17 cellular contexts compared by ENCODE assay signal in the genomic region with DNA sequence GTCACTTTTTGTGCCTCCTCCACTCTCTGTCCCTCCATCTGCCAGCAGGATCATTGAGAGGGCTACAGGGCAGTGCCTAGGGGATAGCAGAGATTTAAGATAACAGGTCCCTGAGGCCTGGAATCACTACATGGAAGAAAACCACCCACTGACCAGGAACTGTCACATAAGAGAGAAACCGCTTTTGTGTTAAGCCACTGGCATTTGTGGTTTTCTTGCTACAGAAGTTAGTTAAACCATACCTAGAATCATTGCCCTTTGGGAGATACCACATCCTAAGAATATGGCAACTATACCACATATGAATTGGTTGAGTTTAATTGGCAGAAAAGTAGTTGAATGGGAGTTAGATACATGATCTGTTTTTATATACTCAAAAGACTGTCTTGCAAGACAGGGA.
A peak's percentile ranks its signal among the peaks of the same experiment; 100 is the strongest.
DNase-seq lines count a peak whose midpoint lies in the region; ATAC-seq lines count a peak whose summit lies in the region.
"Had no signal": no experiment of that assay in that cellular context is flagged by ENCODE, and none has a peak within 500 bp of the region (broad histone marks: within the 10 kb centered on the region; RNA-seq: fewer than 3 reads in every experiment).

No MANE protein-coding gene starts in this region.

- no peak overlapping the region for H3K4me3 Mint-ChIP-seq in activated naive CD4-positive, alpha-beta T cell treated with anti-CD3 and anti-CD28 coated beads, Interleukin-2, amount 50 U/mL, for 24 hours
- H3K4me3 Mint-ChIP-seq in activated naive CD4-positive, alpha-beta T cell treated with anti-CD3 and anti-CD28 coated beads for 36 hours, result no peak overlapping the region
- no peak overlapping the region for H3K4me3 Mint-ChIP-seq in activated CD8-positive, alpha-beta T cell treated with anti-CD3 and anti-CD28 coated beads, Interleukin-2, amount 10 ng/mL, durations not matched to agents 7 days and 5 days
- H3K4me3 Mint-ChIP-seq in natural killer cell treated with Interleukin-12 subunit alpha and Interleukin-12 subunit beta and Interleukin-15 and Interleukin-18, amount 100 ng/mL, for 72 hours, result peak overlapping the region; percentile 49
- H3K4me3 Mint-ChIP-seq in stimulated activated naive CD8-positive, alpha-beta T cell treated with anti-CD3 and anti-CD28 coated beads, Interleukin-15, amount 100 ng/mL, for 72 hours, result no peak overlapping the region
- H3K4me3 Mint-ChIP-seq: CD8-positive, alpha-beta memory T cell had no signal

- H3K36me3 Mint-ChIP-seq in activated naive CD4-positive, alpha-beta T cell treated with anti-CD3 and anti-CD28 coated beads, Interleukin-2, amount 50 U/mL, for 24 hours, result peaks cover 2% of the 10 kb centered on the region
- H3K36me3 Mint-ChIP-seq in activated naive CD4-positive, alpha-beta T cell treated with anti-CD3 and anti-CD28 coated beads for 36 hours (ENCODE audit: low read depth), result no peaks in the 10 kb centered on the region
- H3K36me3 Mint-ChIP-seq in activated CD8-positive, alpha-beta T cell treated with anti-CD3 and anti-CD28 coated beads, Interleukin-2, amount 10 ng/mL, durations not matched to agents 7 days and 5 days (ENCODE audit: low read depth), result peaks cover 3% of the 10 kb centered on the region
- peaks cover 16% of the 10 kb centered on the region for H3K36me3 Mint-ChIP-seq in natural killer cell treated with Interleukin-12 subunit alpha and Interleukin-12 subunit beta and Interleukin-15 and Interleukin-18, amount 100 ng/mL, for 72 hours
- H3K36me3 Mint-ChIP-seq: CD8-positive, alpha-beta memory T cell had no signal

- POLR2A ChIA-PET in activated CD8-positive, alpha-beta T cell treated with anti-CD3 and anti-CD28 coated beads, Interleukin-2, amount 10 ng/mL, durations not matched to agents 7 days and 5 days (lab: Charles Lee), result interaction anchor here (1.3 kb wide), 1 partner anchor 13 kb away, joined by 3 read pairs; no protein-coding TSS in a partner anchor

- ATAC-seq in activated CD8-positive, alpha-beta T cell treated with anti-CD3 and anti-CD28 coated beads, Interleukin-2, amount 10 ng/mL, durations not matched to agents 7 days and 5 days, result peak; percentile 19
- peak; percentile 69 to 72 for ATAC-seq in natural killer cell treated with Interleukin-12 subunit alpha and Interleukin-12 subunit beta and Interleukin-15 and Interleukin-18, amount 100 ng/mL, for 72 hours
- ATAC-seq in stimulated activated naive CD8-positive, alpha-beta T cell treated with anti-CD3 and anti-CD28 coated beads, Interleukin-15, amount 100 ng/mL, for 72 hours, result peak; percentile 67
- no peak for ATAC-seq in GM21576 (IDR thresholded peaks at IDR 0.05; ENCODE audit: unreplicated experiment)
- ATAC-seq: HepG2, Right ventricle myocardium inferior had no signal

- CTCF ChIA-PET in activated naive CD4-positive, alpha-beta T cell treated with anti-CD3 and anti-CD28 coated beads for 36 hours (lab: Charles Lee), result no interaction called here
- CTCF ChIA-PET in activated CD8-positive, alpha-beta T cell treated with anti-CD3 and anti-CD28 coated beads, Interleukin-2, amount 10 ng/mL, durations not matched to agents 7 days and 5 days (lab: Charles Lee), result interaction anchor here (1.0 kb wide), 1 partner anchor 41 kb away, joined by 3 read pairs; no protein-coding TSS in a partner anchor

- H3K9me3 Mint-ChIP-seq in activated naive CD4-positive, alpha-beta T cell treated with anti-CD3 and anti-CD28 coated beads, Interleukin-2, amount 50 U/mL, for 24 hours, result no peaks in the 10 kb centered on the region
- no peaks in the 10 kb centered on the region for H3K9me3 Mint-ChIP-seq in activated naive CD4-positive, alpha-beta T cell treated with anti-CD3 and anti-CD28 coated beads for 36 hours
- H3K9me3 Mint-ChIP-seq in activated CD8-positive, alpha-beta T cell treated with anti-CD3 and anti-CD28 coated beads, Interleukin-2, amount 10 ng/mL, durations not matched to agents 7 days and 5 days (ENCODE audit: insufficient read depth), result no peaks in the 10 kb centered on the region
- H3K9me3 Mint-ChIP-seq in natural killer cell treated with Interleukin-12 subunit alpha and Interleukin-12 subunit beta and Interleukin-15 and Interleukin-18, amount 100 ng/mL, for 72 hours, result peaks cover 7% of the 10 kb centered on the region
- no peaks in the 10 kb centered on the region for H3K9me3 Mint-ChIP-seq in stimulated activated naive CD8-positive, alpha-beta T cell treated with anti-CD3 and anti-CD28 coated beads, Interleukin-15, amount 100 ng/mL, for 72 hours
- H3K9me3 Mint-ChIP-seq: CD8-positive, alpha-beta memory T cell had no signal

- DNase-seq in activated naive CD4-positive, alpha-beta T cell treated with anti-CD3 and anti-CD28 coated beads for 36 hours, result no peak
- DNase-seq in activated CD8-positive, alpha-beta T cell treated with anti-CD3 and anti-CD28 coated beads, Interleukin-2, amount 10 ng/mL, durations not matched to agents 7 days and 5 days, result no peak
- no peak for DNase-seq in natural killer cell treated with Interleukin-12 subunit alpha and Interleukin-12 subunit beta and Interleukin-15 and Interleukin-18, amount 100 ng/mL, for 72 hours (ENCODE audit: low spot score)
- no peak for DNase-seq in stimulated activated naive CD8-positive, alpha-beta T cell treated with anti-CD3 and anti-CD28 coated beads, Interleukin-15, amount 100 ng/mL, for 72 hours
- DNase-seq in hypothalamus (lab: John Stamatoyannopoulos, UW) (no peak), HuH-7.5 (ENCODE audit: low spot score) (no peak)
- DNase-seq: 8988T; CD8-positive, alpha-beta memory T cell; MM.1S; NCI-H1105 treated with DMSO at 0.1 percent for 48 hours; NCI-H187; NCI-H226; NCI-H524 treated with DMSO at 0.1 percent for 48 hours had no signal

- peak overlapping the region; percentile 33 for H3K27ac Mint-ChIP-seq in activated naive CD4-positive, alpha-beta T cell treated with anti-CD3 and anti-CD28 coated beads, Interleukin-2, amount 50 U/mL, for 24 hours
- no peak overlapping the region for H3K27ac Mint-ChIP-seq in activated naive CD4-positive, alpha-beta T cell treated with anti-CD3 and anti-CD28 coated beads for 36 hours
- H3K27ac Mint-ChIP-seq in activated CD8-positive, alpha-beta T cell treated with anti-CD3 and anti-CD28 coated beads, Interleukin-2, amount 10 ng/mL, durations not matched to agents 7 days and 5 days, result peak overlapping the region; percentile 8
- peak overlapping the region; percentile 2 to 31 for H3K27ac Mint-ChIP-seq in natural killer cell treated with Interleukin-12 subunit alpha and Interleukin-12 subunit beta and Interleukin-15 and Interleukin-18, amount 100 ng/mL, for 72 hours
- H3K27ac Mint-ChIP-seq in stimulated activated naive CD8-positive, alpha-beta T cell treated with anti-CD3 and anti-CD28 coated beads, Interleukin-15, amount 100 ng/mL, for 72 hours, result no peak overlapping the region
- H3K27ac Mint-ChIP-seq: CD8-positive, alpha-beta memory T cell had no signal

- H3K4me1 Mint-ChIP-seq in activated naive CD4-positive, alpha-beta T cell treated with anti-CD3 and anti-CD28 coated beads, Interleukin-2, amount 50 U/mL, for 24 hours, result peaks cover 4% of the 10 kb centered on the region
- H3K4me1 Mint-ChIP-seq in activated naive CD4-positive, alpha-beta T cell treated with anti-CD3 and anti-CD28 coated beads for 36 hours (ENCODE audit: low read depth), result no peaks in the 10 kb centered on the region
- peaks cover 54% of the 10 kb centered on the region for H3K4me1 Mint-ChIP-seq in activated CD8-positive, alpha-beta T cell treated with anti-CD3 and anti-CD28 coated beads, Interleukin-2, amount 10 ng/mL, durations not matched to agents 7 days and 5 days (ENCODE audit: low read depth)
- peaks cover 45 to 50% of the 10 kb centered on the region in 2 donors for H3K4me1 Mint-ChIP-seq in natural killer cell treated with Interleukin-12 subunit alpha and Interleukin-12 subunit beta and Interleukin-15 and Interleukin-18, amount 100 ng/mL, for 72 hours (ENCODE audit: low read depth in 2 of 2)
- H3K4me1 Mint-ChIP-seq in stimulated activated naive CD8-positive, alpha-beta T cell treated with anti-CD3 and anti-CD28 coated beads, Interleukin-15, amount 100 ng/mL, for 72 hours, result peaks cover 24% of the 10 kb centered on the region

- intact Hi-C loops in activated naive CD4-positive, alpha-beta T cell treated with anti-CD3 and anti-CD28 coated beads for 36 hours (cut with micrococcal nuclease), result no loop called here

- H3K27me3 Mint-ChIP-seq in activated naive CD4-positive, alpha-beta T cell treated with anti-CD3 and anti-CD28 coated beads, Interleukin-2, amount 50 U/mL, for 24 hours, result no peaks in the 10 kb centered on the region
- H3K27me3 Mint-ChIP-seq in activated naive CD4-positive, alpha-beta T cell treated with anti-CD3 and anti-CD28 coated beads for 36 hours (ENCODE audit: low read depth), result no peaks in the 10 kb centered on the region
- H3K27me3 Mint-ChIP-seq in activated CD8-positive, alpha-beta T cell treated with anti-CD3 and anti-CD28 coated beads, Interleukin-2, amount 10 ng/mL, durations not matched to agents 7 days and 5 days (ENCODE audit: low read depth), result no peaks in the 10 kb centered on the region
- H3K27me3 Mint-ChIP-seq in natural killer cell treated with Interleukin-12 subunit alpha and Interleukin-12 subunit beta and Interleukin-15 and Interleukin-18, amount 100 ng/mL, for 72 hours, result peaks cover 18% of the 10 kb centered on the region in 2 donors
- H3K27me3 Mint-ChIP-seq in stimulated activated naive CD8-positive, alpha-beta T cell treated with anti-CD3 and anti-CD28 coated beads, Interleukin-15, amount 100 ng/mL, for 72 hours, result peaks cover 7% of the 10 kb centered on the region

Comparison
In these comparisons a context has a peak if more than half of its experiments do, and no peak if none do; other contexts are left out.
1. H3K27ac Mint-ChIP-seq: peak in activated naive CD4-positive, alpha-beta T cell treated with anti-CD3 and anti-CD28 coated beads, Interleukin-2, amount 50 U/mL, for 24 hours (single experiment), activated CD8-positive, alpha-beta T cell treated with anti-CD3 and anti-CD28 coated beads, Interleukin-2, amount 10 ng/mL, durations not matched to agents 7 days and 5 days (single experiment) and natural killer cell treated with Interleukin-12 subunit alpha and Interleukin-12 subunit beta and Interleukin-15 and Interleukin-18, amount 100 ng/mL, for 72 hours (2 of 2); none in activated naive CD4-positive, alpha-beta T cell treated with anti-CD3 and anti-CD28 coated beads for 36 hours (single experiment) and stimulated activated naive CD8-positive, alpha-beta T cell treated with anti-CD3 and anti-CD28 coated beads, Interleukin-15, amount 100 ng/mL, for 72 hours (0 of 2).